Comparison of ENCODE assay signal across 20 cellular contexts in genomic region chr10:49632406-49633317, GRCh38. TPM values are rescaled to one million over a fixed set of nuclear protein-coding genes. Genes with fewer than 3 reads are reported as not detected.
DNase-seq lines count a peak whose midpoint lies in the region; ATAC-seq and TF ChIP-seq lines count a peak whose summit lies in the region.
"Had no signal": no experiment of that assay in that cellular context is flagged by ENCODE, and none has a peak within 500 bp of the region (broad histone marks: within the 10 kb centered on the region; RNA-seq: fewer than 3 reads in every experiment).

No MANE protein-coding gene starts in this region.

- no peak overlapping the region for H3K27ac ChIP-seq in PC-3 (ENCODE audit: low read length)
- no peak overlapping the region for H3K27ac ChIP-seq in osteoblast (ENCODE audit: low read depth, low read length)
- H3K27ac ChIP-seq: thyroid gland had no signal

- H3K4me1 ChIP-seq in PC-3 (ENCODE audit: insufficient read depth, low read length) (peaks cover 5% of the 10 kb centered on the region; the same call in 1 of the 2 replicates), osteoblast (ENCODE audit: insufficient read depth, low read length) (no peaks in the 10 kb centered on the region)
- H3K4me1 ChIP-seq: thyroid gland had no signal

- peak; percentile 17 for DNase-seq in Daoy (ENCODE audit: low read depth)
- DNase-seq in PC-3 = peak; percentile 63
- DNase-seq in osteoblast (ENCODE audit: insufficient read length, low spot score, missing footprints) = peak; percentile 51
- DNase-seq in NAMALWA (ENCODE audit: low spot score) = no peak
- no peak for DNase-seq in ecto neural progenitor cell (ENCODE audit: low spot score)
- DNase-seq: activated CD4-positive, alpha-beta T cell treated with anti-CD3 and anti-CD28 coated beads for 36 hours; activated naive CD4-positive, alpha-beta T cell; foreskin melanocyte; HCEC 1CT; naive B cell; NCI-H187 treated with DMSO at 0.1 percent for 48 hours; small intestine; T1000; thyroid gland had no signal

- no peaks in the 10 kb centered on the region for H3K79me2 ChIP-seq in PC-3 (ENCODE audit: low read length)
- H3K79me2 ChIP-seq in osteoblast (ENCODE audit: insufficient read depth, low read length) = no peaks in the 10 kb centered on the region

- POLR2A ChIA-PET in PC-3 (lab: Charles Lee; ENCODE audit: unreplicated experiment) = no interaction called here

- H3K9ac ChIP-seq in PC-3 (ENCODE audit: low read length) = no peak overlapping the region

- H3K4me2 ChIP-seq in PC-3 (ENCODE audit: low read length) (no peak overlapping the region), osteoblast (ENCODE audit: insufficient read depth, low read length) (no peak overlapping the region)

- H3K27me3 ChIP-seq in PC-3 (ENCODE audit: low read length) (peaks cover 70% of the 10 kb centered on the region), osteoblast (ENCODE audit: insufficient read depth, low read length) (peaks cover 18% of the 10 kb centered on the region)
- H3K27me3 ChIP-seq: thyroid gland had no signal

- ATAC-seq in PC-3 = peak; percentile 41
- peak; percentile 25 for ATAC-seq in esophagus mucosa
- no peak for ATAC-seq in HG03432 (IDR thresholded peaks at IDR 0.05; ENCODE audit: unreplicated experiment)
- no peak for ATAC-seq in HG02571 (IDR thresholded peaks at IDR 0.05; ENCODE audit: unreplicated experiment)
- ATAC-seq: activated CD4-positive, alpha-beta T cell treated with anti-CD3 and anti-CD28 coated beads for 36 hours had no signal

- no peaks in the 10 kb centered on the region for H3F3A ChIP-seq in PC-3 (ENCODE audit: low read length, unreplicated experiment)

- no peak for TF ChIP-seq CTCF in PC-3 (conservative IDR thresholded peaks at IDR 0.05; ENCODE audit: low read depth, low read length)
- no peak for TF ChIP-seq CTCF in osteoblast (IDR thresholded peaks at IDR 0.05; ENCODE audit: extremely low read depth, low read depth, low read length)

- no peaks in the 10 kb centered on the region for H3K9me2 ChIP-seq in PC-3 (replicated peaks; ENCODE audit: low read length)

- H3K9me3 ChIP-seq in PC-3 (ENCODE audit: low read length) = no peaks in the 10 kb centered on the region
- no peaks in the 10 kb centered on the region for H3K9me3 ChIP-seq in osteoblast (ENCODE audit: low read depth, low read length)
- H3K9me3 ChIP-seq: thyroid gland had no signal

- intact Hi-C loops in PC-3 (cut with micrococcal nuclease) = no loop called here

- H3K4me3 ChIP-seq in PC-3 (ENCODE audit: low read length) (no peak overlapping the region), osteoblast (ENCODE audit: insufficient read depth, low read length) (no peak overlapping the region)
- H3K4me3 ChIP-seq: thyroid gland had no signal

- no peaks in the 10 kb centered on the region for H3K36me3 ChIP-seq in PC-3 (ENCODE audit: low read depth, low read length)
- H3K36me3 ChIP-seq in osteoblast (ENCODE audit: insufficient read depth, low read length) = no peaks in the 10 kb centered on the region
- H3K36me3 ChIP-seq: thyroid gland had no signal

- H2AFZ ChIP-seq in PC-3 (ENCODE audit: low read length) = no peak overlapping the region
- no peak overlapping the region for H2AFZ ChIP-seq in osteoblast (ENCODE audit: low read length)

- CTCF ChIA-PET in PC-3 (lab: Charles Lee) = no interaction called here

- H4K20me1 ChIP-seq in PC-3 (ENCODE audit: low read length) = no peaks in the 10 kb centered on the region; the same call in 1 of the 2 replicates
- no peaks in the 10 kb centered on the region for H4K20me1 ChIP-seq in osteoblast (ENCODE audit: insufficient read depth, low read length)

- BruUV-seq in PC-3 (replicated peaks; lab: Mats Ljungman, UMichigan) = no TSS peak

RNA-seq across cellular contexts. Expression of gene CHAT, which starts 18.8 kb away (rescaled TPM):
- not detected in 2 replicates for total RNA-seq in Daoy (2014; rRNA removed; shearing (Covaris generic))
- total RNA-seq in PC-3 (2014; rRNA removed) = not detected in 2 replicates
- not detected for total RNA-seq in esophagus mucosa
- not detected in 2 replicates for total RNA-seq in osteoblast
- total RNA-seq: activated CD4-positive, alpha-beta T cell treated with anti-CD3 and anti-CD28 coated beads for 36 hours; B cell; lower leg skin; SK-MEL-5; thyroid gland had no signal

RNA-seq across cellular contexts. Expression of gene SLC18A3, which starts 22.6 kb away (rescaled TPM):
- not detected in 2 replicates for total RNA-seq in Daoy (2014; rRNA removed; shearing (Covaris generic))
- total RNA-seq in PC-3 (2014; rRNA removed) (not detected in 2 replicates), esophagus mucosa (not detected), osteoblast (not detected in 2 replicates)
- total RNA-seq: activated CD4-positive, alpha-beta T cell treated with anti-CD3 and anti-CD28 coated beads for 36 hours; B cell; lower leg skin; SK-MEL-5; thyroid gland had no signal

RNA-seq across cellular contexts. Expression of gene C10orf53, which starts 46.8 kb away (rescaled TPM):
- total RNA-seq in Daoy (2014; rRNA removed; shearing (Covaris generic)) = not detected in 2 replicates
- not detected in 2 replicates for total RNA-seq in PC-3 (2014; rRNA removed)
- total RNA-seq in esophagus mucosa = not detected
- not detected in 2 replicates for total RNA-seq in osteoblast
- total RNA-seq: activated CD4-positive, alpha-beta T cell treated with anti-CD3 and anti-CD28 coated beads for 36 hours; B cell; lower leg skin; SK-MEL-5; thyroid gland had no signal

Comparison
In these comparisons a context has a peak if more than half of its experiments do, and no peak if none do; other contexts are left out.
1. DNase-seq: peak in Daoy (single experiment), PC-3 (single experiment) and osteoblast (single experiment); none in NAMALWA (single experiment) and ecto neural progenitor cell (single experiment).
2. ATAC-seq: peak in PC-3 (single experiment) and esophagus mucosa (single experiment); none in HG03432 (single experiment) and HG02571 (single experiment).